In the genomic region with DNA sequence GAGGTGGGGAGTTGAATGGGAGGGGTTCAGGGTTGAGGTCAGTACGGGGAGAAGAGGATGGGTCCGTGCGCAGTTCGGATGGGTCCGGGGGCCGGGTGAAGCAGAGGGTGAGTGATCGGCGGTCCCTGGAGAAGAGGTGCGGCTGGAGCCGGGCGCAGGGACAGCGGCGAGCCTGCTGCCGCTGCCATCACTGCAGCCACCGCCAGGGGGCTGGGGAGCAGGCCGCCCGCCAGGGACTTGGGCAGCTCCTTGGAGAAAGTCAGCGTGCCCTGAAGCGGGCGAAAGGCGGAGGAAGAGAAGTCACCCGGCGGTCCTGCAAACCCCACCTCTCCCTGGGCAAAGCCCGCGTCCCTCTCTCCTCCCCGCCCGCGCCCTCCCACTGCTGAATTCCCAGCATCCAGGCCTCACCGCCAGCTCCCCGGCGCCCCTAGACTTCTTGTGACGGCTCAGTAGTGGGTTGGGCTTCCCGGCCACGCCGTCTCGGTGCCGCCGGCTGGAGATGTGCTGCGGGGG, we compare ENCODE assay signal across 8 cellular contexts. TPM values are rescaled to one million over a fixed set of nuclear protein-coding genes. Genes with fewer than 3 reads are reported as not detected.
A peak's percentile ranks its signal among the peaks of the same experiment; 100 is the strongest.
DNase-seq lines count a peak whose midpoint lies in the region; TF ChIP-seq lines count a peak whose summit lies in the region.

No MANE protein-coding gene starts in this region.

- H3K27me3 ChIP-seq in HUES48 (ENCODE audit: control insufficient read depth, insufficient read depth, low read length), result peaks cover 30% of the 10 kb centered on the region
- H3K27me3 ChIP-seq in adrenal gland, result no peaks in the 10 kb centered on the region
- no peaks in the 10 kb centered on the region for H3K27me3 ChIP-seq in left ventricle myocardium inferior (ENCODE audit: low read depth)

- peak; percentile 84 to 96 (median 90) for TF ChIP-seq CTCF in adrenal gland (IDR thresholded peaks at IDR 0.05)
- TF ChIP-seq CTCF in left ventricle myocardium inferior (IDR thresholded peaks at IDR 0.05; ENCODE audit: borderline replicate concordance), result peak; percentile 97

- peak overlapping the region; percentile 36 for H3K4me3 ChIP-seq in HUES48 (ENCODE audit: low read depth, low read length)
- H3K4me3 ChIP-seq in adrenal gland, result peak overlapping the region in 1 of 4 donors; percentile 40
- peak overlapping the region; percentile 65 for H3K4me3 ChIP-seq in left ventricle myocardium inferior

- no peak overlapping the region for H3K9ac ChIP-seq in HUES48 (ENCODE audit: low read depth, low read length)

- H3K9me3 ChIP-seq in HUES48 (ENCODE audit: control insufficient read depth, insufficient read depth, low read length), result no peaks in the 10 kb centered on the region
- H3K9me3 ChIP-seq in adrenal gland (replicated peaks in 1 of 3), result no peaks in the 10 kb centered on the region
- no peaks in the 10 kb centered on the region for H3K9me3 ChIP-seq in left ventricle myocardium inferior (replicated peaks)

- no peak for TF ChIP-seq POLR2A in adrenal gland (IDR thresholded peaks at IDR 0.05)

- peak; percentile 83 for DNase-seq in DMS 273 (lab: John Stamatoyannopoulos, UW; ENCODE audit: unreplicated experiment)
- peak; percentile 74 to 85 (median 81) for DNase-seq in adrenal gland
- DNase-seq in left ventricle myocardium inferior, result peak; percentile 72
- DNase-seq in posterior cingulate gyrus, result peak; percentile 59 to 97 (median 77)
- DNase-seq in NAMALWA (ENCODE audit: low spot score), result no peak
- no peak for DNase-seq in middle frontal gyrus (ENCODE audit: extremely low spot score, low spot score)
- DNase-seq in germinal center (ENCODE audit: low spot score), result no peak

- H3K36me3 ChIP-seq in HUES48 (ENCODE audit: control insufficient read depth, insufficient read depth, low read length) (peaks cover 10% of the 10 kb centered on the region; the same call in 1 of the 2 replicates), adrenal gland (replicated peaks in 1 of 2) (no peaks in the 10 kb centered on the region), left ventricle myocardium inferior (no peaks in the 10 kb centered on the region)

- H3K27ac ChIP-seq in HUES48 (ENCODE audit: low read depth, low read length) (no peak overlapping the region), adrenal gland (peak overlapping the region in 1 of 5 donors; percentile 51), left ventricle myocardium inferior (replicated peaks) (peak overlapping the region; percentile 89)

- WGBS in adrenal gland, 4 donors, result 9 to 20% (median 15%) methylated on average over 15 to 39 of the region's 39 CpGs

- intact Hi-C loops in adrenal gland (cut with DNase I) (no loop called here), left ventricle myocardium inferior (cut with micrococcal nuclease) (no loop called here), posterior cingulate gyrus (cut with DNase I) (loop anchor here (1.0 kb wide), 1 partner anchor 9 kb away; no protein-coding TSS in a partner anchor)

- H3K4me1 ChIP-seq in HUES48 (ENCODE audit: control insufficient read depth, insufficient read depth, low read length) (peaks cover 15% of the 10 kb centered on the region; the same call in 1 of the 2 replicates), adrenal gland (replicated peaks in 1 of 2) (peaks cover 3 to 37% of the 10 kb centered on the region in 2 donors), left ventricle myocardium inferior (peaks cover 69% of the 10 kb centered on the region)

RNA-seq across cellular contexts. Expression of gene GPR84, which starts 6.0 kb away (rescaled TPM):
- 1 to 10 TPM in 5 of 8 donors, under 1 TPM in 3; 0.18 to 6.8 (median 1.3) TPM for total RNA-seq in adrenal gland
- 1 to 10 TPM in 1 of 3 donors, under 1 TPM in 2; 0.56 to 1.3 (median 0.93) TPM for polyA plus RNA-seq in adrenal gland
- not detected for total RNA-seq in left ventricle myocardium inferior

RNA-seq across cellular contexts. Expression of gene ZNF385A, which starts 14.3 kb away (rescaled TPM):
- 10 to 100 TPM in 6 of 8 donors, 1 to 10 TPM in 2; 6.5 to 38.2 (median 13.1) TPM for total RNA-seq in adrenal gland
- 10 to 100 TPM in 2 of 3 donors, 1 to 10 TPM in 1; 2.7 to 28.0 (median 24.3) TPM for polyA plus RNA-seq in adrenal gland
- total RNA-seq in left ventricle myocardium inferior, result 7.1 TPM

RNA-seq across cellular contexts. Expression of gene COPZ1, which starts 45.3 kb away (rescaled TPM):
- total RNA-seq in adrenal gland (100 to 1,000 TPM in 7 of 8 donors, 10 to 100 TPM in 1; 95.2 to 183 (median 152) TPM), left ventricle myocardium inferior (110 TPM)
- 100 to 1,000 TPM in 1 of 3 donors, 10 to 100 TPM in 2; 54.7 to 252 (median 80.9) TPM for polyA plus RNA-seq in adrenal gland

RNA-seq across cellular contexts. Expression of gene ITGA5, which starts 48.8 kb away (rescaled TPM):
- 100 to 1,000 TPM in 3 of 8 donors, 10 to 100 TPM in 5; 64.9 to 141 (median 75.9) TPM for total RNA-seq in adrenal gland
- polyA plus RNA-seq in adrenal gland, result 100 to 1,000 TPM in 1 of 3 donors, 10 to 100 TPM in 2; 52.2 to 118 (median 56.7) TPM
- 55.3 TPM for total RNA-seq in left ventricle myocardium inferior

Comparison
In these comparisons a context has a peak if more than half of its experiments do, and no peak if none do; other contexts are left out.
1. DNase-seq: peak in DMS 273 (single experiment), adrenal gland (7 of 7), left ventricle myocardium inferior (single experiment) and posterior cingulate gyrus (10 of 10); none in NAMALWA (single experiment), middle frontal gyrus (single experiment) and germinal center (single experiment).